In the genomic region with DNA sequence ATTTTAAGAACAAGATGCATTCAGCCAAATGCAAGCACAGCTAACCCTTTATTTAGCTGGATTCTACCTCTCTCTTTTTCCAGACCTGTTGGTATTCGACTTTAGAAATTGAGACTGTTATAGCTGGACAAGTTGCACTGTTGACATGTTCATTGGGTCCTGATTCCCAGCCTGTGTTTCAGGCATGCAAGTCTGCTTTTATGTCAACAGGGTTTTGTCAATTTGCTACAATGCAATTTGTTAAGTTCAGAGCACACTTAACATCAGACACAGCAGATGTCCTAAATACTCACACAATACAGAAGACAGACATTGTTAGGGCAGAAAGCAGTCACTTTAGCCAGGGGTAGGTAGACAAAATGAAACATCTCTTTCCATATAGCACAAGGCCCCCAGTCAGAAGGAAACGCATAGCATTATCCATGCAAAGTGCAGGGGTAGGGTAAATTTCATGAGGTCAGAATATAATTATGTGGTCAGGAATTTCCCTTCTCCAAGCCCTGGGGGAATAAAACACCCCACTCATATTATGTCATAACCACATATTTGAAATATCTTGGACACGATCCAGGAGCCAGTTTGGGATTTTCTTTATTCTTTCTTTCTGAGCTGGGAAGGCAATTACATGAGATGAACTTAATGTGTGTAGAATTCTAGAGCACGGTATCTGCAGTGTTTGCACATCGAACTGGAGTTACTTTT, we compare ENCODE assay signal across 1 cellular context.
TF ChIP-seq lines count a peak whose summit lies in the region.

No MANE protein-coding gene starts in this region.

TF ChIP-seq in SK-N-SH, 30 proteins besides CTCF, POLR2A, EP300 and RAD21 (continued from another document):
- TF ChIP-seq, protein P1, sequence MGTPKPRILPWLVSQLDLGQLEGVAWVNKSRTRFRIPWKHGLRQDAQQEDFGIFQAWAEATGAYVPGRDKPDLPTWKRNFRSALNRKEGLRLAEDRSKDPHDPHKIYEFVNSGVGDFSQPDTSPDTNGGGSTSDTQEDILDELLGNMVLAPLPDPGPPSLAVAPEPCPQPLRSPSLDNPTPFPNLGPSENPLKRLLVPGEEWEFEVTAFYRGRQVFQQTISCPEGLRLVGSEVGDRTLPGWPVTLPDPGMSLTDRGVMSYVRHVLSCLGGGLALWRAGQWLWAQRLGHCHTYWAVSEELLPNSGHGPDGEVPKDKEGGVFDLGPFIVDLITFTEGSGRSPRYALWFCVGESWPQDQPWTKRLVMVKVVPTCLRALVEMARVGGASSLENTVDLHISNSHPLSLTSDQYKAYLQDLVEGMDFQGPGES (IDR thresholded peaks at IDR 0.05; ENCODE audit: low read depth, low read length) = no peak
- TF ChIP-seq ELF1 (IDR thresholded peaks at IDR 0.05) = no peak
- peak; percentile 96 for TF ChIP-seq TEAD4 (IDR thresholded peaks at IDR 0.05; ENCODE audit: borderline replicate concordance, insufficient read depth)
- no peak for TF ChIP-seq NRF1 (IDR thresholded peaks at IDR 0.05; ENCODE audit: low read depth, low read length)
- no peak for TF ChIP-seq FOXJ3 (CRISPR knock-in tag; IDR thresholded peaks at IDR 0.05)
- no peak for TF ChIP-seq RFX5 (IDR thresholded peaks at IDR 0.05; ENCODE audit: low read length)
- TF ChIP-seq TCF12 (IDR thresholded peaks at IDR 0.05) = peak; percentile 83
- TF ChIP-seq, protein P2, sequence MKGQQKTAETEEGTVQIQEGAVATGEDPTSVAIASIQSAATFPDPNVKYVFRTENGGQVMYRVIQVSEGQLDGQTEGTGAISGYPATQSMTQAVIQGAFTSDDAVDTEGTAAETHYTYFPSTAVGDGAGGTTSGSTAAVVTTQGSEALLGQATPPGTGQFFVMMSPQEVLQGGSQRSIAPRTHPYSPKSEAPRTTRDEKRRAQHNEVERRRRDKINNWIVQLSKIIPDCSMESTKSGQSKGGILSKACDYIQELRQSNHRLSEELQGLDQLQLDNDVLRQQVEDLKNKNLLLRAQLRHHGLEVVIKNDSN (IDR thresholded peaks at IDR 0.05; ENCODE audit: borderline replicate concordance, low read depth) = no peak
- TF ChIP-seq GABPA (IDR thresholded peaks at IDR 0.05; ENCODE audit: low read depth) = no peak
- TF ChIP-seq, protein P3, sequence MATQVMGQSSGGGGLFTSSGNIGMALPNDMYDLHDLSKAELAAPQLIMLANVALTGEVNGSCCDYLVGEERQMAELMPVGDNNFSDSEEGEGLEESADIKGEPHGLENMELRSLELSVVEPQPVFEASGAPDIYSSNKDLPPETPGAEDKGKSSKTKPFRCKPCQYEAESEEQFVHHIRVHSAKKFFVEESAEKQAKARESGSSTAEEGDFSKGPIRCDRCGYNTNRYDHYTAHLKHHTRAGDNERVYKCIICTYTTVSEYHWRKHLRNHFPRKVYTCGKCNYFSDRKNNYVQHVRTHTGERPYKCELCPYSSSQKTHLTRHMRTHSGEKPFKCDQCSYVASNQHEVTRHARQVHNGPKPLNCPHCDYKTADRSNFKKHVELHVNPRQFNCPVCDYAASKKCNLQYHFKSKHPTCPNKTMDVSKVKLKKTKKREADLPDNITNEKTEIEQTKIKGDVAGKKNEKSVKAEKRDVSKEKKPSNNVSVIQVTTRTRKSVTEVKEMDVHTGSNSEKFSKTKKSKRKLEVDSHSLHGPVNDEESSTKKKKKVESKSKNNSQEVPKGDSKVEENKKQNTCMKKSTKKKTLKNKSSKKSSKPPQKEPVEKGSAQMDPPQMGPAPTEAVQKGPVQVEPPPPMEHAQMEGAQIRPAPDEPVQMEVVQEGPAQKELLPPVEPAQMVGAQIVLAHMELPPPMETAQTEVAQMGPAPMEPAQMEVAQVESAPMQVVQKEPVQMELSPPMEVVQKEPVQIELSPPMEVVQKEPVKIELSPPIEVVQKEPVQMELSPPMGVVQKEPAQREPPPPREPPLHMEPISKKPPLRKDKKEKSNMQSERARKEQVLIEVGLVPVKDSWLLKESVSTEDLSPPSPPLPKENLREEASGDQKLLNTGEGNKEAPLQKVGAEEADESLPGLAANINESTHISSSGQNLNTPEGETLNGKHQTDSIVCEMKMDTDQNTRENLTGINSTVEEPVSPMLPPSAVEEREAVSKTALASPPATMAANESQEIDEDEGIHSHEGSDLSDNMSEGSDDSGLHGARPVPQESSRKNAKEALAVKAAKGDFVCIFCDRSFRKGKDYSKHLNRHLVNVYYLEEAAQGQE (IDR thresholded peaks at IDR 0.05; ENCODE audit: low read depth, low read length) = no peak
- no peak for TF ChIP-seq YY1 (IDR thresholded peaks at IDR 0.05; ENCODE audit: low read depth)
- TF ChIP-seq, protein P4, sequence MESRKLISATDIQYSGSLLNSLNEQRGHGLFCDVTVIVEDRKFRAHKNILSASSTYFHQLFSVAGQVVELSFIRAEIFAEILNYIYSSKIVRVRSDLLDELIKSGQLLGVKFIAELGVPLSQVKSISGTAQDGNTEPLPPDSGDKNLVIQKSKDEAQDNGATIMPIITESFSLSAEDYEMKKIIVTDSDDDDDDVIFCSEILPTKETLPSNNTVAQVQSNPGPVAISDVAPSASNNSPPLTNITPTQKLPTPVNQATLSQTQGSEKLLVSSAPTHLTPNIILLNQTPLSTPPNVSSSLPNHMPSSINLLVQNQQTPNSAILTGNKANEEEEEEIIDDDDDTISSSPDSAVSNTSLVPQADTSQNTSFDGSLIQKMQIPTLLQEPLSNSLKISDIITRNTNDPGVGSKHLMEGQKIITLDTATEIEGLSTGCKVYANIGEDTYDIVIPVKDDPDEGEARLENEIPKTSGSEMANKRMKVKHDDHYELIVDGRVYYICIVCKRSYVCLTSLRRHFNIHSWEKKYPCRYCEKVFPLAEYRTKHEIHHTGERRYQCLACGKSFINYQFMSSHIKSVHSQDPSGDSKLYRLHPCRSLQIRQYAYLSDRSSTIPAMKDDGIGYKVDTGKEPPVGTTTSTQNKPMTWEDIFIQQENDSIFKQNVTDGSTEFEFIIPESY (IDR thresholded peaks at IDR 0.05; ENCODE audit: borderline replicate concordance, low read depth) = no peak
- TF ChIP-seq, protein P5, sequence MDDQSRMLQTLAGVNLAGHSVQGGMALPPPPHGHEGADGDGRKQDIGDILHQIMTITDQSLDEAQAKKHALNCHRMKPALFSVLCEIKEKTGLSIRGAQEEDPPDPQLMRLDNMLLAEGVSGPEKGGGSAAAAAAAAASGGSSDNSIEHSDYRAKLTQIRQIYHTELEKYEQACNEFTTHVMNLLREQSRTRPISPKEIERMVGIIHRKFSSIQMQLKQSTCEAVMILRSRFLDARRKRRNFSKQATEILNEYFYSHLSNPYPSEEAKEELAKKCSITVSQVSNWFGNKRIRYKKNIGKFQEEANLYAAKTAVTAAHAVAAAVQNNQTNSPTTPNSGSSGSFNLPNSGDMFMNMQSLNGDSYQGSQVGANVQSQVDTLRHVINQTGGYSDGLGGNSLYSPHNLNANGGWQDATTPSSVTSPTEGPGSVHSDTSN (IDR thresholded peaks at IDR 0.05) = peak; percentile 68
- peak; percentile 57; the same call in 1 of the 2 replicates for TF ChIP-seq FOXM1 (IDR thresholded peaks at IDR 0.05; ENCODE audit: low read depth)
- no peak for TF ChIP-seq CHD2 (IDR thresholded peaks at IDR 0.05; ENCODE audit: low read length, partially characterized antibody)
- TF ChIP-seq RXRA (IDR thresholded peaks at IDR 0.05; ENCODE audit: borderline replicate concordance, low read depth) = peak; percentile 69; the same call in 1 of the 2 replicates
- TF ChIP-seq FOSL2 (IDR thresholded peaks at IDR 0.05; ENCODE audit: borderline replicate concordance, low read depth) = peak; percentile 77; the same call in 1 of the 2 replicates
TF ChIP-seq in SK-N-SH: peak in this region for 10.
